Comparison of ENCODE assay signal across 9 cellular contexts in the genomic region with DNA sequence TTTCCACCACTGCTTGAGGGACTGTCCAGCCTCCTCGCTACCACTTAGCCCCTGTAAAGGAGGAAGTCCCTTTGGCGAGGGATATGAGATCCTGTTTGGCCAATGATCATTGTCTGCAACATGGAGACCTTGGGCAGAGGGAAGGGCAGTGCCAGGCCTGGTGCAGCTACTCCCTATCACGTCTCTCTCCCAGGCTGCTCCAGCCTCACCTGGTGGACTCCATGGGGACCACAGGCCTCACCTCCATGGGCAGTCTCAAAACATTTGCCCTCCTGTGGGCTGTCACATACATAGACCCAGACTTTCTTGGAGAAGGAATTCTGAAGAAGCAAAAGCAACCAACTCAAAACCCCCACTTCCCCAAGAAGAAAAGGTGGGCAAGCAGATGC. TPM values are rescaled to one million over a fixed set of nuclear protein-coding genes. Genes with fewer than 3 reads are reported as not detected.
DNase-seq lines count a peak whose midpoint lies in the region; ATAC-seq and TF ChIP-seq lines count a peak whose summit lies in the region.
"Not testable (repeated sequence)": the region's sequence is repeated elsewhere in the genome, so short reads cannot be mapped to it uniquely, and the experiment has no call there.
"Had no signal": no experiment of that assay in that cellular context is flagged by ENCODE, and none has a peak within 500 bp of the region (broad histone marks: within the 10 kb centered on the region; RNA-seq: fewer than 3 reads in every experiment).

No MANE protein-coding gene starts in this region.

- not testable (repeated sequence) for H3K4ac ChIP-seq in trophoblast cell (ENCODE audit: low read depth, low read length)

- not testable (repeated sequence) for H3K9me3 Mint-ChIP-seq in activated T-cell treated with anti-CD3 and anti-CD28 coated beads, Interleukin-2, amount 50 U/mL, for 72 hours
- peaks cover 30% of the 10 kb centered on the region for H3K9me3 Mint-ChIP-seq in endodermal cell

- not testable (repeated sequence) for DNase-seq in activated T-cell treated with anti-CD3 and anti-CD28 coated beads, Interleukin-2, amount 50 U/mL, for 72 hours; endodermal cell; trophoblast cell; uterus
- peak; percentile 36 for DNase-seq in left kidney (ENCODE audit: low read depth, low spot score)

- H4K12ac ChIP-seq in trophoblast cell (ENCODE audit: low read depth, low read length) = not testable (repeated sequence)

- not testable (repeated sequence) for H4K8ac ChIP-seq in trophoblast cell (ENCODE audit: low read depth, low read length)

- H2AFZ ChIP-seq in OCI-LY3 (ENCODE audit: low read depth, low read length) (peak overlapping the region; percentile 99; the same call in 1 of the 2 replicates), trophoblast cell (ENCODE audit: insufficient read depth, low read length, poor library complexity) (peak overlapping the region; percentile 64)

- H3K9ac ChIP-seq in OCI-LY3 (ENCODE audit: low read length) = peak overlapping the region; percentile 77
- not testable (repeated sequence) for H3K9ac ChIP-seq in endodermal cell (ENCODE audit: extremely low read depth, low read length, poor library complexity, severe bottlenecking); trophoblast cell (ENCODE audit: low read length)

- H4K20me1 ChIP-seq in OCI-LY3 (ENCODE audit: insufficient read depth, low read length) = not testable (repeated sequence)

- H3K14ac ChIP-seq in trophoblast cell (ENCODE audit: low read length) = not testable (repeated sequence)

- H3K4me1 ChIP-seq in OCI-LY3 (ENCODE audit: low read length); endodermal cell (ENCODE audit: control insufficient read depth, insufficient read depth, low read length); trophoblast cell (ENCODE audit: control insufficient read depth in 1 of 2, insufficient read depth in 2 of 2, low read length in 2 of 2); uterus: not testable (repeated sequence)

- not testable (repeated sequence) for H3K79me2 ChIP-seq in OCI-LY3 (ENCODE audit: low read length); trophoblast cell (ENCODE audit: control insufficient read depth, insufficient read depth, low read length, poor library complexity)

- H3K9me3 ChIP-seq in OCI-LY3 (ENCODE audit: insufficient read depth, low read length); trophoblast cell (ENCODE audit: insufficient read depth, low read depth, low read length); uterus: not testable (repeated sequence)
- peaks cover 11% of the 10 kb centered on the region for H3K9me3 ChIP-seq in endodermal cell (ENCODE audit: control insufficient read depth, low read length)

- H3K18ac ChIP-seq in trophoblast cell (ENCODE audit: low read length) = not testable (repeated sequence)

- H3K36me3 ChIP-seq in OCI-LY3 (replicated peaks; ENCODE audit: low read depth, low read length); endodermal cell (ENCODE audit: control insufficient read depth, insufficient read depth, low read length); trophoblast cell (ENCODE audit: control insufficient read depth in 1 of 2, insufficient read depth in 2 of 2, low read length in 2 of 2); uterus: not testable (repeated sequence)

- not testable (repeated sequence) for H3K27me3 Mint-ChIP-seq in activated T-cell treated with anti-CD3 and anti-CD28 coated beads, Interleukin-2, amount 50 U/mL, for 72 hours (ENCODE audit: low read depth); endodermal cell (ENCODE audit: insufficient read depth)

- ATAC-seq in GM18502 (IDR thresholded peaks at IDR 0.05; ENCODE audit: poor library complexity, unreplicated experiment) = peak; percentile 18
- peak; percentile 8 for ATAC-seq in HG03095 (IDR thresholded peaks at IDR 0.05; ENCODE audit: unreplicated experiment)
- ATAC-seq in activated T-cell treated with anti-CD3 and anti-CD28 coated beads, Interleukin-2, amount 50 U/mL, for 72 hours (replicated peaks in 1 of 2) = peak; percentile 21 to 23

- peak overlapping the region; percentile 85 for H3K4me3 ChIP-seq in OCI-LY3 (ENCODE audit: low read length)
- H3K4me3 ChIP-seq in endodermal cell (ENCODE audit: low read length) = peak overlapping the region; percentile 87
- H3K4me3 ChIP-seq in trophoblast cell (ENCODE audit: low read depth, low read length) = peak overlapping the region; percentile 70
- peak overlapping the region; percentile 49 to 55 for H3K4me3 ChIP-seq in uterus

- TF ChIP-seq POLR2A in uterus (IDR thresholded peaks at IDR 0.05) = not testable (repeated sequence)

- not testable (repeated sequence) for H3K23ac ChIP-seq in trophoblast cell (ENCODE audit: low read length)

- peaks cover 0 to 10% of the 10 kb centered on the region in 2 donors for H3K36me3 Mint-ChIP-seq in activated T-cell treated with anti-CD3 and anti-CD28 coated beads, Interleukin-2, amount 50 U/mL, for 72 hours (ENCODE audit: insufficient read depth in 2 of 2)
- H3K36me3 Mint-ChIP-seq in endodermal cell (ENCODE audit: low read depth) = not testable (repeated sequence)

- peaks cover 14% of the 10 kb centered on the region for H3K4me1 Mint-ChIP-seq in activated T-cell treated with anti-CD3 and anti-CD28 coated beads, Interleukin-2, amount 50 U/mL, for 72 hours (ENCODE audit: low read depth)
- not testable (repeated sequence) for H3K4me1 Mint-ChIP-seq in endodermal cell

- H2BK120ac ChIP-seq in trophoblast cell (ENCODE audit: insufficient read depth, low read length, poor library complexity) = not testable (repeated sequence)

- H3K27me3 ChIP-seq in OCI-LY3 (ENCODE audit: low read depth, low read length); endodermal cell (ENCODE audit: control insufficient read depth, insufficient read depth, low read length, poor library complexity, severe bottlenecking); trophoblast cell (ENCODE audit: insufficient read depth, low read length); uterus: not testable (repeated sequence)

- H3K27ac Mint-ChIP-seq in activated T-cell treated with anti-CD3 and anti-CD28 coated beads, Interleukin-2, amount 50 U/mL, for 72 hours = peak overlapping the region; percentile 50
- H3K27ac Mint-ChIP-seq in endodermal cell = peak overlapping the region; percentile 64

- H3K4me2 ChIP-seq in OCI-LY3 (ENCODE audit: low read length) (peak overlapping the region; percentile 90), trophoblast cell (ENCODE audit: low read length) (peak overlapping the region; percentile 64)

- H3K79me1 ChIP-seq in trophoblast cell (ENCODE audit: low read length) = not testable (repeated sequence)

- WGBS in endodermal cell (ENCODE audit: insufficient coverage in 1 of 2, insufficient read length in 1 of 2), 2 experiments = 70 to 83% methylated on average over 1 to 2 of the region's 3 CpGs
- no CpG with 5 or more reads among the region's 3 CpGs for WGBS in trophoblast cell (ENCODE audit: extremely low coverage, insufficient coverage, insufficient read length)

- peak overlapping the region; percentile 87 to 99 for H3K4me3 Mint-ChIP-seq in activated T-cell treated with anti-CD3 and anti-CD28 coated beads, Interleukin-2, amount 50 U/mL, for 72 hours
- H3K4me3 Mint-ChIP-seq in endodermal cell = peak overlapping the region; percentile 78

- H2BK12ac ChIP-seq in trophoblast cell (ENCODE audit: low read length) = not testable (repeated sequence)

- H4K91ac ChIP-seq in trophoblast cell (ENCODE audit: low read depth, low read length) = not testable (repeated sequence)

- intact Hi-C loops in uterus (cut with DNase I; ENCODE audit: low total_unique reads) = not testable (repeated sequence)

- not testable (repeated sequence) for H2BK5ac ChIP-seq in trophoblast cell (ENCODE audit: low read depth, low read length, poor library complexity)

- not testable (repeated sequence) for H2AK5ac ChIP-seq in trophoblast cell (ENCODE audit: low read length)

- not testable (repeated sequence) for H3K27ac ChIP-seq in OCI-LY3 (ENCODE audit: low read length); endodermal cell (ENCODE audit: low read depth, low read length); trophoblast cell (ENCODE audit: low read depth, low read length)
- peak overlapping the region; percentile 79 to 85 for H3K27ac ChIP-seq in uterus

- not testable (repeated sequence) for TF ChIP-seq CTCF in OCI-LY3 (IDR thresholded peaks at IDR 0.05; ENCODE audit: low read depth, low read length); uterus (IDR thresholded peaks at IDR 0.05)
- TF ChIP-seq CTCF in endodermal cell (conservative IDR thresholded peaks at IDR 0.05) = peak; percentile 54

RNA-seq across cellular contexts. Expression of a gene that starts 16.0 kb away (rescaled TPM):
- total RNA-seq in activated T-cell treated with anti-CD3 and anti-CD28 coated beads, Interleukin-2, amount 50 U/mL, for 72 hours = 1 to 10 TPM; 1.9 to 2.1 TPM
- total RNA-seq in endodermal cell = 1 to 10 TPM; 2.1 to 4.4 TPM
- polyA plus RNA-seq in endodermal cell (2013, experiment 1 of 2) = 11.8 TPM
- 8.0 TPM for polyA plus RNA-seq in endodermal cell (2013, experiment 2 of 2)
- polyA plus RNA-seq in trophoblast cell (2013) = 0.04 and 0.06 TPM in 2 replicates
- under 1 TPM in 2 of 4 donors, not detected in 2; 0.21 to 0.48 TPM for total RNA-seq in uterus

RNA-seq across cellular contexts. Expression of a gene that starts 35.6 kb away (rescaled TPM):
- under 1 TPM; 0.12 to 0.14 TPM for total RNA-seq in activated T-cell treated with anti-CD3 and anti-CD28 coated beads, Interleukin-2, amount 50 U/mL, for 72 hours
- total RNA-seq in endodermal cell (not detected), uterus (under 1 TPM in 1 of 4 donors, not detected in 3; 0.76 TPM)
- polyA plus RNA-seq in endodermal cell (2013, experiment 1 of 2) = not detected
- polyA plus RNA-seq in endodermal cell (2013, experiment 2 of 2) = not detected
- not detected in 2 replicates for polyA plus RNA-seq in trophoblast cell (2013)
- total RNA-seq: glomerular endothelial cell had no signal

RNA-seq across cellular contexts. Expression of a gene that starts 47.1 kb away (rescaled TPM):
- 10 to 100 TPM; 24.7 to 27.2 TPM for total RNA-seq in activated T-cell treated with anti-CD3 and anti-CD28 coated beads, Interleukin-2, amount 50 U/mL, for 72 hours
- 10 to 100 TPM; 16.7 to 17.3 TPM for total RNA-seq in endodermal cell
- 12.6 TPM for polyA plus RNA-seq in endodermal cell (2013, experiment 1 of 2)
- 11.5 TPM for polyA plus RNA-seq in endodermal cell (2013, experiment 2 of 2)
- polyA plus RNA-seq in trophoblast cell (2013) = 16.3 and 16.6 TPM in 2 replicates
- total RNA-seq in uterus = 10 to 100 TPM in 2 of 4 donors, 1 to 10 TPM in 1, under 1 TPM in 1; 0.88 to 17.2 (median 8.6) TPM

RNA-seq across cellular contexts. Expression of a gene that starts 58.3 kb away (rescaled TPM):
- 100 to 1,000 TPM; 161 to 180 TPM for total RNA-seq in activated T-cell treated with anti-CD3 and anti-CD28 coated beads, Interleukin-2, amount 50 U/mL, for 72 hours
- total RNA-seq in endodermal cell (10 to 100 TPM; 37.7 to 42.8 TPM), uterus (10 to 100 TPM in 3 of 4 donors, not detected in 1; 13.1 to 19.4 (median 15.1) TPM)
- polyA plus RNA-seq in endodermal cell (2013, experiment 1 of 2) = 26.6 TPM
- polyA plus RNA-seq in endodermal cell (2013, experiment 2 of 2) = 16.0 TPM
- 15.8 and 16.8 TPM in 2 replicates for polyA plus RNA-seq in trophoblast cell (2013)
